In the genomic region with DNA sequence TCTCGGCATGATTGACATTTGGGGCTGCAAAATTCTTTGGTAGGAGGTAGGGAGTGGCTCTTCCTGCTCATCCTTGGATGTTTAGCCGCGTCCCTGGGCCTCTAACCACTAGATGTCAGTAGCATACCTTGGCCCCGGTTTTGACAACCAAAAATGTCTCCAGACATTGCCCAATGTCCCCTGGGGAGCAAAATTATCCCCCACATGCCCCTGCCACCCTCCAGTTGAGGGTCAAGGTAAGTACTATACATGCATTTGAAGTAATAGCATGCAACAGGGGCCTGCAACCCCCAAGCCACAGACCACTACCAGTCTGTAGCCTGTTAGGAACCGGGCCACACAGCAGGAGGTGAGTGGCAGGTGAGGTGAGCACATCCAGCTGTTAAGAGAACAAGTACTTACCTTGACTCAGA, we compare ENCODE assay signal across 10 cellular contexts.
A peak's percentile ranks its signal among the peaks of the same experiment; 100 is the strongest.
DNase-seq lines count a peak whose midpoint lies in the region; ATAC-seq lines count a peak whose summit lies in the region.
"Had no signal": no experiment of that assay in that cellular context is flagged by ENCODE, and none has a peak within 500 bp of the region (broad histone marks: within the 10 kb centered on the region; RNA-seq: fewer than 3 reads in every experiment).

No MANE protein-coding gene starts in this region.

- no peak overlapping the region for H3K4me3 ChIP-seq in HAP-1
- H3K4me3 ChIP-seq in adipocyte (ENCODE audit: low read length): no peak overlapping the region
- H3K4me3 ChIP-seq: thoracic aorta had no signal

- H3K27me3 ChIP-seq in HAP-1 (ENCODE audit: low read depth) (peaks cover 14% of the 10 kb centered on the region), adipocyte (replicated peaks; ENCODE audit: control insufficient read depth, insufficient read depth, low read length) (peaks cover 58% of the 10 kb centered on the region)

- H3K4me1 ChIP-seq in HAP-1: no peaks in the 10 kb centered on the region
- H3K4me1 ChIP-seq in adipocyte (ENCODE audit: control insufficient read depth, insufficient read depth, low read length): no peaks in the 10 kb centered on the region

- DNase-seq in COLO668 (lab: John Stamatoyannopoulos, UW; ENCODE audit: unreplicated experiment): peak; percentile 2
- peak; percentile 6 to 54 for DNase-seq in HAP-1 (ENCODE audit: low spot score in 2 of 2)
- DNase-seq in adipocyte (ENCODE audit: low read depth): peak; percentile 42
- DNase-seq in iris pigment epithelial cell (ENCODE audit: low read depth): peak; percentile 18
- DNase-seq in GDM1 (lab: John Stamatoyannopoulos, UW): no peak
- no peak for DNase-seq in globus pallidus (ENCODE audit: low spot score)
- DNase-seq: activated CD4-positive, alpha-beta T cell treated with anti-CD3 and anti-CD28 coated beads, Interleukin-2, amount 10 ng/mL, durations not matched to agents 24 days and 14 days had no signal

- in situ Hi-C loops in HAP-1 (cut with MboI; ENCODE audit: low sequenced_read_pairs): no loop called here

- no peak overlapping the region for H3K9ac ChIP-seq in adipocyte (ENCODE audit: low read length)

- H3K9me3 ChIP-seq in HAP-1: no peaks in the 10 kb centered on the region
- no peaks in the 10 kb centered on the region for H3K9me3 ChIP-seq in adipocyte (ENCODE audit: control insufficient read depth, low read length)
- H3K9me3 ChIP-seq: thoracic aorta had no signal

- ATAC-seq in HG02840 (IDR thresholded peaks at IDR 0.05; ENCODE audit: low FRiP score, unreplicated experiment): no peak
- no peak for ATAC-seq in GM19467 (IDR thresholded peaks at IDR 0.05; ENCODE audit: unreplicated experiment)

- H3K36me3 ChIP-seq in HAP-1 (replicated peaks): no peaks in the 10 kb centered on the region
- H3K36me3 ChIP-seq in adipocyte (ENCODE audit: control insufficient read depth, insufficient read depth, low read length, severe bottlenecking): no peaks in the 10 kb centered on the region
- H3K36me3 ChIP-seq: thoracic aorta had no signal

Comparison
In these comparisons a context has a peak if more than half of its experiments do, and no peak if none do; other contexts are left out.
1. DNase-seq: peak in COLO668 (single experiment), HAP-1 (2 of 2), adipocyte (single experiment) and iris pigment epithelial cell (single experiment); none in GDM1 (single experiment) and globus pallidus (single experiment).